ENCODE assay signal across 9 cellular contexts in genomic region chr4:68271851-68272756, GRCh38. TPM values are rescaled to one million over a fixed set of nuclear protein-coding genes. Genes with fewer than 3 reads are reported as not detected.
DNase-seq lines count a peak whose midpoint lies in the region; ATAC-seq and TF ChIP-seq lines count a peak whose summit lies in the region.
"Had no signal": no experiment of that assay in that cellular context is flagged by ENCODE, and none has a peak within 500 bp of the region (broad histone marks: within the 10 kb centered on the region; RNA-seq: fewer than 3 reads in every experiment).

No MANE protein-coding gene starts in this region.

- DNase-seq in AML-193 (lab: John Stamatoyannopoulos, UW), result peak; percentile 6 to 33
- DNase-seq in GM06990 (ENCODE audit: extremely low read depth, insufficient read length), result peak; percentile 27
- peak; percentile 28 for DNase-seq in HCEC 1CT
- DNase-seq in LHCN-M2 (ENCODE audit: low read depth), result peak; percentile 71
- no peak for DNase-seq in activated B cell treated with CpG ODN at 0.5 μM for 24 hours
- peak; percentile 72 for DNase-seq in globus pallidus (ENCODE audit: low spot score)
- DNase-seq in pulmonary artery endothelial cell (ENCODE audit: low read depth, low spot score), result peak; percentile 7
- no peak for DNase-seq in stimulated activated CD4-positive, alpha-beta T cell treated with anti-CD3 and anti-CD28 coated beads, Interleukin-4, amount 100 ng/mL, for 24 hours

- H3K27me3 Mint-ChIP-seq in activated B cell treated with CpG ODN at 0.5 μM for 24 hours, result peaks cover 7% of the 10 kb centered on the region

- no peak overlapping the region for H3K27ac Mint-ChIP-seq in activated B cell treated with CpG ODN at 0.5 μM for 24 hours

- H3K4me1 Mint-ChIP-seq in activated B cell treated with CpG ODN at 0.5 μM for 24 hours, result peaks cover 14% of the 10 kb centered on the region

- intact Hi-C loops in activated B cell treated with CpG ODN at 0.5 μM for 24 hours (cut with micrococcal nuclease), result loop anchor here (1.0 to 5.0 kb wide), 4 partner anchors 104 to 1910 kb away; no protein-coding TSS in a partner anchor

- no peaks in the 10 kb centered on the region for H3K36me3 Mint-ChIP-seq in activated B cell treated with CpG ODN at 0.5 μM for 24 hours (ENCODE audit: low read depth)

- H3K36me3 ChIP-seq in GM06990 (ENCODE audit: control insufficient read depth, insufficient read depth, low read length), result no peaks in the 10 kb centered on the region

- TF ChIP-seq CTCF in GM06990 (IDR thresholded peaks at IDR 0.05; ENCODE audit: insufficient read depth, low read length, poor library complexity, severe bottlenecking) (peak; percentile 64), activated B cell treated with CpG ODN at 0.5 μM for 24 hours (IDR thresholded peaks at IDR 0.05) (peak; percentile 35)

- H3K4me3 Mint-ChIP-seq in activated B cell treated with CpG ODN at 0.5 μM for 24 hours, result no peak overlapping the region

- ATAC-seq in activated B cell treated with CpG ODN at 0.5 μM for 24 hours (ENCODE audit: low read depth), result peak; percentile 52

- no peaks in the 10 kb centered on the region for H3K9me3 Mint-ChIP-seq in activated B cell treated with CpG ODN at 0.5 μM for 24 hours

- no peaks in the 10 kb centered on the region for H3K27me3 ChIP-seq in GM06990 (replicated peaks; ENCODE audit: control insufficient read depth, insufficient read depth, low read length)

- CTCF ChIA-PET in activated B cell treated with CpG ODN at 0.5 μM for 24 hours (lab: Charles Lee), result interaction anchor here (0.7 to 2.4 kb wide), 4 partner anchors 100 to 227 kb away, joined by 3 to 53 read pairs (median 5); no protein-coding TSS in a partner anchor

- POLR2A ChIA-PET in activated B cell treated with CpG ODN at 0.5 μM for 24 hours (lab: Charles Lee), result interaction anchor here (0.7 kb wide), 1 partner anchor 108 kb away, joined by 3 read pairs; no protein-coding TSS in a partner anchor

- H3K4me3 ChIP-seq in GM06990 (replicated peaks; ENCODE audit: low read depth, low read length), result no peak overlapping the region; the same call in 1 of the 2 replicates

RNA-seq across cellular contexts. Expression of gene TMPRSS11B, which starts 26.6 kb away (rescaled TPM):
- total RNA-seq in LHCN-M2 (2014; rRNA removed) (not detected in 2 replicates), activated B cell treated with CpG ODN at 0.5 μM for 24 hours (not detected in 2 replicates), pulmonary artery endothelial cell (not detected in 2 replicates)
- not detected for polyA plus RNA-seq in LHCN-M2 (2012)
- total RNA-seq: activated CD8-positive, alpha-beta memory T cell treated with anti-CD3 and anti-CD28 coated beads for 36 hours had no signal

Comparison
In these comparisons a context has a peak if more than half of its experiments do, and no peak if none do; other contexts are left out.
1. DNase-seq: peak in AML-193 (2 of 2), GM06990 (single experiment), HCEC 1CT (single experiment), LHCN-M2 (single experiment), globus pallidus (single experiment) and pulmonary artery endothelial cell (single experiment); none in activated B cell treated with CpG ODN at 0.5 μM for 24 hours (single experiment) and stimulated activated CD4-positive, alpha-beta T cell treated with anti-CD3 and anti-CD28 coated beads, Interleukin-4, amount 100 ng/mL, for 24 hours (single experiment).